In the genomic region with DNA sequence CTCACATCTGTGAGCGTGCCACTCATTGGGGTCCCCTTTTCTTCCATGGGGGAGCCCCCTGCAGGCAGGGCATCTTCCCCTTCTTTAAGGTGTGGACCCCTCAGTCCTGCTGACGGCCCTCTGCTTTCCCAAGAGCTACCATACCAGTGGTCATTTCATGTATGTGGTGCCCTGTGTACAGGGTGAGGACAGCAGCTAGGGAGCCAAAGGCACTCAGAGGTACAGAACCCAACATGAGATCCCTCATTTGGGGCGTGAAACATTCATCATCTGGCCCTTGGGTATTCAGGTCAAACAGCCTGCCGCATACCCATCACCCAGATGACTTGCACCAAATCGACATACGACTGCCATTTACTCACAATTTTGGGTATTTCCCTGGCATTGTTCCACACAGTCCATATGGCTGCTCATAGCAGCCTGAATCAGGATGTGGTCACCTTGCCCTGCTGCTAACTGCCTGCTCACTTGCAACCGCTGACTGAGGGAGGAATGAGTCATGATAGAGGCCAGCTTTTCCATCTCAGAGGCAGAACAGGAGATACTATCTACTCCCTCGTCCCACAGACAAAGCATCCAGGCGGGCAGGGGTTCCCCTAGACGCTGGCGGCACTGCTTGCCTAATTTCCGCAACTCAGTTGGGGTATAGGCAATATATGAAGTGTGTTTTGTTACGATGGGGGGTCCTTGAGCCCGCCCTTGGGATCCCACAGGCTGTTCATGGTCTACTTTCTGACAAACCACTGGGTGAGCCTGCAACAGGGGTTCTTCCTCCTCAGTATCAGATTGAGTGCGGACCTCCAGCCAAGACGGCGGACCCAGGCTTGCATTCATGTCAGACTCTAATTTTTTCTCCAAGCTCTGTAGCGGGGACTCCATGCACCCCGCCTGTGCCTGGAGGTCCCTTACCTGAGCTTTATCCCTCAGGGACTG, we compare ENCODE assay signal across 9 cellular contexts.
DNase-seq lines count a peak whose midpoint lies in the region; FAIRE-seq and TF ChIP-seq lines count a peak whose summit lies in the region.
"Had no signal": no experiment of that assay in that cellular context is flagged by ENCODE, and none has a peak within 500 bp of the region (broad histone marks: within the 10 kb centered on the region; RNA-seq: fewer than 3 reads in every experiment).

No MANE protein-coding gene starts in this region.

- H3K4me3 ChIP-seq in HFF-Myc (replicated peaks; ENCODE audit: low read depth, low read length) (no peak overlapping the region), mammary epithelial cell (replicated peaks in 1 of 3; ENCODE audit: insufficient read depth in 1 of 3, low read depth in 2 of 3, low read length in 3 of 3) (no peak overlapping the region), esophagus squamous epithelium (no peak overlapping the region)

- H2AFZ ChIP-seq in mammary epithelial cell (ENCODE audit: low read depth, low read length), result no peak overlapping the region

- H4K20me1 ChIP-seq in mammary epithelial cell (ENCODE audit: insufficient read depth, low read length), result no peaks in the 10 kb centered on the region

- H3K27ac ChIP-seq in mammary epithelial cell (ENCODE audit: insufficient read depth, low read depth, low read length) (no peak overlapping the region), esophagus squamous epithelium (no peak overlapping the region)
- H3K27ac ChIP-seq: 22Rv1 had no signal

- H3K79me2 ChIP-seq in mammary epithelial cell (ENCODE audit: insufficient read depth, low read length), result no peaks in the 10 kb centered on the region

- in situ Hi-C loops in mammary epithelial cell (cut with MboI; ENCODE audit: low sequenced_read_pairs in 2 of 2), result no loop called here

- DNase-seq in DMS53 (lab: John Stamatoyannopoulos, UW), result peak; percentile 31
- DNase-seq in DMS53 treated with DMSO at 0.1 percent for 48 hours (lab: John Stamatoyannopoulos, UW; ENCODE audit: unreplicated experiment), result no peak
- DNase-seq in HFF-Myc (ENCODE audit: extremely low read depth, low read depth), result peak; percentile 94
- peak; percentile 98 for DNase-seq in MV-4-11 (lab: John Stamatoyannopoulos, UW)
- DNase-seq in mammary epithelial cell, result peak; percentile 99
- DNase-seq in GM12892 (ENCODE audit: insufficient read length), result no peak
- no peak for DNase-seq in GM20000 (ENCODE audit: low spot score)
- no peak for DNase-seq in esophagus squamous epithelium (lab: John Stamatoyannopoulos, UW)

- H3K4me1 ChIP-seq in mammary epithelial cell (ENCODE audit: insufficient read depth, low read length) (peaks cover 22% of the 10 kb centered on the region), esophagus squamous epithelium (no peaks in the 10 kb centered on the region)

- H3K27me3 ChIP-seq in mammary epithelial cell (ENCODE audit: insufficient read depth, low read length) (no peaks in the 10 kb centered on the region), esophagus squamous epithelium (no peaks in the 10 kb centered on the region)

- TF ChIP-seq CTCF in HFF-Myc (IDR thresholded peaks at IDR 0.05; ENCODE audit: low read depth, low read length, missing control alignments) (no peak), mammary epithelial cell (conservative IDR thresholded peaks at IDR 0.05 in 1 of 2, IDR thresholded peaks at IDR 0.05 in 1 of 2; ENCODE audit: extremely low read depth in 1 of 2, insufficient read depth in 1 of 2, low read depth in 1 of 2, low read length in 2 of 2) (no peak), GM20000 (IDR thresholded peaks at IDR 0.05; ENCODE audit: extremely low read depth, missing control alignments) (no peak), esophagus squamous epithelium (IDR thresholded peaks at IDR 0.05) (no peak)

- H3K36me3 ChIP-seq in mammary epithelial cell (ENCODE audit: insufficient read depth, low read length), result no peaks in the 10 kb centered on the region
- H3K36me3 ChIP-seq in esophagus squamous epithelium, result no peaks in the 10 kb centered on the region

- H3K9ac ChIP-seq in mammary epithelial cell (ENCODE audit: insufficient read depth, low read length), result no peak overlapping the region

- TF ChIP-seq POLR2A in GM12892 (IDR thresholded peaks at IDR 0.05; ENCODE audit: low read depth, low read length) (no peak), esophagus squamous epithelium (IDR thresholded peaks at IDR 0.05) (no peak)

- CTCF ChIA-PET in mammary epithelial cell (lab: Charles Lee; ENCODE audit: low non-redundant PET), result no interaction called here

- no peak for FAIRE-seq in GM12892 (lab: Jason Lieb, UNC)

- WGBS in mammary epithelial cell (ENCODE audit: low coverage, missing lambda C conversion rate), result 33% methylated on average over 16 of the region's 19 CpGs
- WGBS in esophagus squamous epithelium, 2 donors, result 79 to 82% methylated on average over 15 to 16 of the region's 19 CpGs

- dilution Hi-C loops in mammary epithelial cell (cut with HindIII; ENCODE audit: low sequenced_read_pairs), result no loop called here

- intact Hi-C loops in mammary epithelial cell (cut with micrococcal nuclease), result no loop called here
- intact Hi-C loops in esophagus squamous epithelium (cut with DNase I), result no loop called here

- BruUV-seq in mammary epithelial cell (replicated peaks; lab: Mats Ljungman, UMichigan), result no TSS peak

- no peak overlapping the region for H3K4me2 ChIP-seq in mammary epithelial cell (ENCODE audit: insufficient read depth, low read depth, low read length)

- peaks cover 3% of the 10 kb centered on the region for H3K9me3 ChIP-seq in mammary epithelial cell (replicated peaks; ENCODE audit: insufficient read depth, low read length)
- H3K9me3 ChIP-seq in esophagus squamous epithelium, result peaks cover 0 to 10% (median 0%) of the 10 kb centered on the region in 3 donors

Comparison
In these comparisons a context has a peak if more than half of its experiments do, and no peak if none do; other contexts are left out.
1. DNase-seq: peak in DMS53 (single experiment), HFF-Myc (single experiment), MV-4-11 (single experiment) and mammary epithelial cell (single experiment); none in DMS53 treated with DMSO at 0.1 percent for 48 hours (single experiment), GM12892 (single experiment), GM20000 (single experiment) and esophagus squamous epithelium (single experiment).